1 cellular context compared by ENCODE assay signal in the genomic region with DNA sequence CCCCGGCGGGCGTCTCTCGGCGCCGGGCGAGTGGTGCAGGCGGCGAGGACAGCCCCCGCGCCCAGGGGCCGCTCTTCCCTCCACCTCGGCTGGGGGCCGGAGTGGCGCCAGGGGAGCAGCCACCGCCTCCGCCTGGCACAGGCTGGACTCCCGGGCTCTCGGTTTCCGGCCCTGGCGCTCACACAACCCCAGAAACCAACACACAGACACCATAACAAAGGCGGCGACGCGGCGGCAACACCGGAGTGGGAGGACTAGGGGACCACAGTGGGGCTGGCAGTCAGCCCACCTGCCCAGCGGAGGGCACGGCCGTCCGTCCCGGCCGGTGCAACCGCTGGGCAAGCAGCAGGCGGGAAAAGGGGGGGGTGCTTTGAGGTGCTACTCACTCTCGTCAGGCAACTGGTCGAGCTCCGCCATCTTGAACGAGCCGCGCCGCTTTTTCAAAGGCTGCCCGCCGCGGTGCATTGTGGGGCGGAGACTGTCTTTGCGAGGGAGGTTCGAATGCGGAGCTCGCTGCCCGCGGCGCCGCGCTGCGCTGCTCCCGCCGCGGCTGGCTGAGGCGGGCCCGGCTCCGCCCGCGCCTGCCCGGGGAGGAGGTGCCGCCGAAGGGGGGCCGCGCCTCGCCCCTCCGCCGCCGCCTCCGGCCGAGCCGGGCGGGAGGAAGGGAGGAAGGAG.
TF ChIP-seq lines count a peak whose summit lies in the region.

A gene with protein sequence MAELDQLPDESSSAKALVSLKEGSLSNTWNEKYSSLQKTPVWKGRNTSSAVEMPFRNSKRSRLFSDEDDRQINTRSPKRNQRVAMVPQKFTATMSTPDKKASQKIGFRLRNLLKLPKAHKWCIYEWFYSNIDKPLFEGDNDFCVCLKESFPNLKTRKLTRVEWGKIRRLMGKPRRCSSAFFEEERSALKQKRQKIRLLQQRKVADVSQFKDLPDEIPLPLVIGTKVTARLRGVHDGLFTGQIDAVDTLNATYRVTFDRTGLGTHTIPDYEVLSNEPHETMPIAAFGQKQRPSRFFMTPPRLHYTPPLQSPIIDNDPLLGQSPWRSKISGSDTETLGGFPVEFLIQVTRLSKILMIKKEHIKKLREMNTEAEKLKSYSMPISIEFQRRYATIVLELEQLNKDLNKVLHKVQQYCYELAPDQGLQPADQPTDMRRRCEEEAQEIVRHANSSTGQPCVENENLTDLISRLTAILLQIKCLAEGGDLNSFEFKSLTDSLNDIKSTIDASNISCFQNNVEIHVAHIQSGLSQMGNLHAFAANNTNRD (minus strand): TSS at position 442 of the 675 bp plus-strand sequence. CDS start 25 bp downstream, at position 417.

TF ChIP-seq in HepG2, 621 proteins besides CTCF, POLR2A, EP300 and RAD21 (continued from another document and continues in another):
- TF ChIP-seq, protein P1, sequence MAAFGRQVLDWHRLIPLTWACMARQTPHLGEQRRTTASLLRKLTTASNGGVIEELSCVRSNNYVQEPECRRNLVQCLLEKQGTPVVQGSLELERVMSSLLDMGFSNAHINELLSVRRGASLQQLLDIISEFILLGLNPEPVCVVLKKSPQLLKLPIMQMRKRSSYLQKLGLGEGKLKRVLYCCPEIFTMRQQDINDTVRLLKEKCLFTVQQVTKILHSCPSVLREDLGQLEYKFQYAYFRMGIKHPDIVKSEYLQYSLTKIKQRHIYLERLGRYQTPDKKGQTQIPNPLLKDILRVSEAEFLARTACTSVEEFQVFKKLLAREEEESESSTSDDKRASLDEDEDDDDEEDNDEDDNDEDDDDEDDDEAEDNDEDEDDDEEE (CRISPR knock-in tag; IDR thresholded peaks at IDR 0.05), result no peak
- TF ChIP-seq ZSCAN21 (CRISPR knock-in tag; IDR thresholded peaks at IDR 0.05; ENCODE audit: borderline replicate concordance) (peak; percentile 98), AGO2 (optimal IDR thresholded peaks at IDR 0.05; ENCODE audit: low read depth, low read length) (peak; percentile 47), SIX4 (CRISPR knock-in tag; IDR thresholded peaks at IDR 0.05) (no peak), ZNF331 (CRISPR knock-in tag; IDR thresholded peaks at IDR 0.05) (0 out of 2 replicates have a peak, but pooled peaks have one; percentile 32), NFRKB (IDR thresholded peaks at IDR 0.05) (no peak), FOSL1 (CRISPR knock-in tag; IDR thresholded peaks at IDR 0.05; ENCODE audit: borderline replicate concordance) (no peak), ZNF121 (CRISPR knock-in tag; IDR thresholded peaks at IDR 0.05) (0 out of 2 replicates have a peak, but pooled peaks have one; percentile 6), SPEN (CRISPR knock-in tag; IDR thresholded peaks at IDR 0.05; ENCODE audit: low read depth) (peak; percentile 52), KAT8 (CRISPR knock-in tag; IDR thresholded peaks at IDR 0.05) (peak; percentile 38; the same call in 1 of the 2 replicates), ZNF724P (CRISPR knock-in tag; IDR thresholded peaks at IDR 0.05; ENCODE audit: borderline replicate concordance) (peak; percentile 99), TGIF2 (CRISPR knock-in tag; IDR thresholded peaks at IDR 0.05) (0 out of 2 replicates have a peak, but pooled peaks have one; percentile 28), NR2C2 (CRISPR knock-in tag; IDR thresholded peaks at IDR 0.05; ENCODE audit: borderline replicate concordance) (peak; percentile 51; the same call in 1 of the 2 replicates), ZNF598 (CRISPR knock-in tag; IDR thresholded peaks at IDR 0.05; ENCODE audit: borderline replicate concordance) (no peak), NFKB2 (CRISPR knock-in tag; IDR thresholded peaks at IDR 0.05; ENCODE audit: borderline replicate concordance) (peak; percentile 46; the same call in 1 of the 2 replicates), FOXK2 (IDR thresholded peaks at IDR 0.05) (no peak), ZKSCAN5 (CRISPR knock-in tag; IDR thresholded peaks at IDR 0.05) (no peak), TOE1 (CRISPR knock-in tag; IDR thresholded peaks at IDR 0.05) (no peak; the same call in 1 of the 2 replicates), PHF8 (CRISPR knock-in tag; IDR thresholded peaks at IDR 0.05) (peak; percentile 85), ZNF431 (CRISPR knock-in tag; IDR thresholded peaks at IDR 0.05; ENCODE audit: borderline replicate concordance, low read depth) (peak; percentile 63; the same call in 1 of the 2 replicates), ZNF496 (CRISPR knock-in tag; IDR thresholded peaks at IDR 0.05; ENCODE audit: insufficient replicate concordance) (peak; percentile 22), KDM5A (IDR thresholded peaks at IDR 0.05; ENCODE audit: borderline replicate concordance, low read length) (peak; percentile 71; the same call in 1 of the 2 replicates), AHR (CRISPR knock-in tag; IDR thresholded peaks at IDR 0.05) (no peak), GTF2F1 (IDR thresholded peaks at IDR 0.05; ENCODE audit: low read length) (no peak), ARHGAP35 (CRISPR knock-in tag; IDR thresholded peaks at IDR 0.05; ENCODE audit: borderline replicate concordance) (no peak), ZNF776 (CRISPR knock-in tag; IDR thresholded peaks at IDR 0.05) (peak; percentile 26; the same call in 1 of the 2 replicates), ZNF441 (CRISPR knock-in tag; IDR thresholded peaks at IDR 0.05; ENCODE audit: borderline replicate concordance) (no peak), EZH2 (conservative IDR thresholded peaks at IDR 0.05; ENCODE audit: low read depth, low read length) (no peak), ZBTB21 (CRISPR knock-in tag; IDR thresholded peaks at IDR 0.05) (no peak), ZNF747 (CRISPR knock-in tag; IDR thresholded peaks at IDR 0.05; ENCODE audit: borderline replicate concordance) (no peak)
- TF ChIP-seq, protein P2, sequence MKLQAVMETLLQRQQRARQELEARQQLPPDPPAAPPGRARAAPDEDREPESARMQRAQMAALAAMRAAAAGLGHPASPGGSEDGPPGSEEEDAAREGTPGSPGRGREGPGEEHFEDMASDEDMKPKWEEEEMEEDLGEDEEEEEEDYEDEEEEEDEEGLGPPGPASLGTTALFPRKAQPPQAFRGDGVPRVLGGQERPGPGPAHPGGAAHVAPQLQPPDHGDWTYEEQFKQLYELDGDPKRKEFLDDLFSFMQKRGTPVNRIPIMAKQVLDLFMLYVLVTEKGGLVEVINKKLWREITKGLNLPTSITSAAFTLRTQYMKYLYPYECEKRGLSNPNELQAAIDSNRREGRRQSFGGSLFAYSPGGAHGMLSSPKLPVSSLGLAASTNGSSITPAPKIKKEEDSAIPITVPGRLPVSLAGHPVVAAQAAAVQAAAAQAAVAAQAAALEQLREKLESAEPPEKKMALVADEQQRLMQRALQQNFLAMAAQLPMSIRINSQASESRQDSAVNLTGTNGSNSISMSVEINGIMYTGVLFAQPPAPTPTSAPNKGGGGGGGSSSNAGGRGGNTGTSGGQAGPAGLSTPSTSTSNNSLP (IDR thresholded peaks at IDR 0.05; ENCODE audit: low read depth, low read length), result no peak
- TF ChIP-seq, protein P3, sequence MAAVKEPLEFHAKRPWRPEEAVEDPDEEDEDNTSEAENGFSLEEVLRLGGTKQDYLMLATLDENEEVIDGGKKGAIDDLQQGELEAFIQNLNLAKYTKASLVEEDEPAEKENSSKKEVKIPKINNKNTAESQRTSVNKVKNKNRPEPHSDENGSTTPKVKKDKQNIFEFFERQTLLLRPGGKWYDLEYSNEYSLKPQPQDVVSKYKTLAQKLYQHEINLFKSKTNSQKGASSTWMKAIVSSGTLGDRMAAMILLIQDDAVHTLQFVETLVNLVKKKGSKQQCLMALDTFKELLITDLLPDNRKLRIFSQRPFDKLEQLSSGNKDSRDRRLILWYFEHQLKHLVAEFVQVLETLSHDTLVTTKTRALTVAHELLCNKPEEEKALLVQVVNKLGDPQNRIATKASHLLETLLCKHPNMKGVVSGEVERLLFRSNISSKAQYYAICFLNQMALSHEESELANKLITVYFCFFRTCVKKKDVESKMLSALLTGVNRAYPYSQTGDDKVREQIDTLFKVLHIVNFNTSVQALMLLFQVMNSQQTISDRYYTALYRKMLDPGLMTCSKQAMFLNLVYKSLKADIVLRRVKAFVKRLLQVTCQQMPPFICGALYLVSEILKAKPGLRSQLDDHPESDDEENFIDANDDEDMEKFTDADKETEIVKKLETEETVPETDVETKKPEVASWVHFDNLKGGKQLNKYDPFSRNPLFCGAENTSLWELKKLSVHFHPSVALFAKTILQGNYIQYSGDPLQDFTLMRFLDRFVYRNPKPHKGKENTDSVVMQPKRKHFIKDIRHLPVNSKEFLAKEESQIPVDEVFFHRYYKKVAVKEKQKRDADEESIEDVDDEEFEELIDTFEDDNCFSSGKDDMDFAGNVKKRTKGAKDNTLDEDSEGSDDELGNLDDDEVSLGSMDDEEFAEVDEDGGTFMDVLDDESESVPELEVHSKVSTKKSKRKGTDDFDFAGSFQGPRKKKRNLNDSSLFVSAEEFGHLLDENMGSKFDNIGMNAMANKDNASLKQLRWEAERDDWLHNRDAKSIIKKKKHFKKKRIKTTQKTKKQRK (IDR thresholded peaks at IDR 0.05; ENCODE audit: low read length), result no peak
- TF ChIP-seq, protein P4, sequence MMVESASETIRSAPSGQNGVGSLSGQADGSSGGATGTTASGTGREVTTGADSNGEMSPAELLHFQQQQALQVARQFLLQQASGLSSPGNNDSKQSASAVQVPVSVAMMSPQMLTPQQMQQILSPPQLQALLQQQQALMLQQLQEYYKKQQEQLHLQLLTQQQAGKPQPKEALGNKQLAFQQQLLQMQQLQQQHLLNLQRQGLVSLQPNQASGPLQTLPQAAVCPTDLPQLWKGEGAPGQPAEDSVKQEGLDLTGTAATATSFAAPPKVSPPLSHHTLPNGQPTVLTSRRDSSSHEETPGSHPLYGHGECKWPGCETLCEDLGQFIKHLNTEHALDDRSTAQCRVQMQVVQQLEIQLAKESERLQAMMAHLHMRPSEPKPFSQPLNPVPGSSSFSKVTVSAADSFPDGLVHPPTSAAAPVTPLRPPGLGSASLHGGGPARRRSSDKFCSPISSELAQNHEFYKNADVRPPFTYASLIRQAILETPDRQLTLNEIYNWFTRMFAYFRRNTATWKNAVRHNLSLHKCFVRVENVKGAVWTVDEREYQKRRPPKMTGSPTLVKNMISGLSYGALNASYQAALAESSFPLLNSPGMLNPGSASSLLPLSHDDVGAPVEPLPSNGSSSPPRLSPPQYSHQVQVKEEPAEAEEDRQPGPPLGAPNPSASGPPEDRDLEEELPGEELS (CRISPR knock-in tag; IDR thresholded peaks at IDR 0.05), result no peak
- TF ChIP-seq, protein P5, sequence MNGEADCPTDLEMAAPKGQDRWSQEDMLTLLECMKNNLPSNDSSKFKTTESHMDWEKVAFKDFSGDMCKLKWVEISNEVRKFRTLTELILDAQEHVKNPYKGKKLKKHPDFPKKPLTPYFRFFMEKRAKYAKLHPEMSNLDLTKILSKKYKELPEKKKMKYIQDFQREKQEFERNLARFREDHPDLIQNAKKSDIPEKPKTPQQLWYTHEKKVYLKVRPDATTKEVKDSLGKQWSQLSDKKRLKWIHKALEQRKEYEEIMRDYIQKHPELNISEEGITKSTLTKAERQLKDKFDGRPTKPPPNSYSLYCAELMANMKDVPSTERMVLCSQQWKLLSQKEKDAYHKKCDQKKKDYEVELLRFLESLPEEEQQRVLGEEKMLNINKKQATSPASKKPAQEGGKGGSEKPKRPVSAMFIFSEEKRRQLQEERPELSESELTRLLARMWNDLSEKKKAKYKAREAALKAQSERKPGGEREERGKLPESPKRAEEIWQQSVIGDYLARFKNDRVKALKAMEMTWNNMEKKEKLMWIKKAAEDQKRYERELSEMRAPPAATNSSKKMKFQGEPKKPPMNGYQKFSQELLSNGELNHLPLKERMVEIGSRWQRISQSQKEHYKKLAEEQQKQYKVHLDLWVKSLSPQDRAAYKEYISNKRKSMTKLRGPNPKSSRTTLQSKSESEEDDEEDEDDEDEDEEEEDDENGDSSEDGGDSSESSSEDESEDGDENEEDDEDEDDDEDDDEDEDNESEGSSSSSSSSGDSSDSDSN (CRISPR knock-in tag; IDR thresholded peaks at IDR 0.05), result no peak
- TF ChIP-seq, protein P6, sequence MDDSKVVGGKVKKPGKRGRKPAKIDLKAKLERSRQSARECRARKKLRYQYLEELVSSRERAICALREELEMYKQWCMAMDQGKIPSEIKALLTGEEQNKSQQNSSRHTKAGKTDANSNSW (CRISPR knock-in tag; IDR thresholded peaks at IDR 0.05; ENCODE audit: borderline replicate concordance), result no peak
- TF ChIP-seq, protein P7, sequence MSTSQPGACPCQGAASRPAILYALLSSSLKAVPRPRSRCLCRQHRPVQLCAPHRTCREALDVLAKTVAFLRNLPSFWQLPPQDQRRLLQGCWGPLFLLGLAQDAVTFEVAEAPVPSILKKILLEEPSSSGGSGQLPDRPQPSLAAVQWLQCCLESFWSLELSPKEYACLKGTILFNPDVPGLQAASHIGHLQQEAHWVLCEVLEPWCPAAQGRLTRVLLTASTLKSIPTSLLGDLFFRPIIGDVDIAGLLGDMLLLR (CRISPR knock-in tag; IDR thresholded peaks at IDR 0.05), result 0 out of 2 replicates have a peak, but pooled peaks have one; percentile 23
- TF ChIP-seq, protein P8, sequence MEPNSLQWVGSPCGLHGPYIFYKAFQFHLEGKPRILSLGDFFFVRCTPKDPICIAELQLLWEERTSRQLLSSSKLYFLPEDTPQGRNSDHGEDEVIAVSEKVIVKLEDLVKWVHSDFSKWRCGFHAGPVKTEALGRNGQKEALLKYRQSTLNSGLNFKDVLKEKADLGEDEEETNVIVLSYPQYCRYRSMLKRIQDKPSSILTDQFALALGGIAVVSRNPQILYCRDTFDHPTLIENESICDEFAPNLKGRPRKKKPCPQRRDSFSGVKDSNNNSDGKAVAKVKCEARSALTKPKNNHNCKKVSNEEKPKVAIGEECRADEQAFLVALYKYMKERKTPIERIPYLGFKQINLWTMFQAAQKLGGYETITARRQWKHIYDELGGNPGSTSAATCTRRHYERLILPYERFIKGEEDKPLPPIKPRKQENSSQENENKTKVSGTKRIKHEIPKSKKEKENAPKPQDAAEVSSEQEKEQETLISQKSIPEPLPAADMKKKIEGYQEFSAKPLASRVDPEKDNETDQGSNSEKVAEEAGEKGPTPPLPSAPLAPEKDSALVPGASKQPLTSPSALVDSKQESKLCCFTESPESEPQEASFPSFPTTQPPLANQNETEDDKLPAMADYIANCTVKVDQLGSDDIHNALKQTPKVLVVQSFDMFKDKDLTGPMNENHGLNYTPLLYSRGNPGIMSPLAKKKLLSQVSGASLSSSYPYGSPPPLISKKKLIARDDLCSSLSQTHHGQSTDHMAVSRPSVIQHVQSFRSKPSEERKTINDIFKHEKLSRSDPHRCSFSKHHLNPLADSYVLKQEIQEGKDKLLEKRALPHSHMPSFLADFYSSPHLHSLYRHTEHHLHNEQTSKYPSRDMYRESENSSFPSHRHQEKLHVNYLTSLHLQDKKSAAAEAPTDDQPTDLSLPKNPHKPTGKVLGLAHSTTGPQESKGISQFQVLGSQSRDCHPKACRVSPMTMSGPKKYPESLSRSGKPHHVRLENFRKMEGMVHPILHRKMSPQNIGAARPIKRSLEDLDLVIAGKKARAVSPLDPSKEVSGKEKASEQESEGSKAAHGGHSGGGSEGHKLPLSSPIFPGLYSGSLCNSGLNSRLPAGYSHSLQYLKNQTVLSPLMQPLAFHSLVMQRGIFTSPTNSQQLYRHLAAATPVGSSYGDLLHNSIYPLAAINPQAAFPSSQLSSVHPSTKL (CRISPR knock-in tag; IDR thresholded peaks at IDR 0.05), result no peak; the same call in 1 of the 2 replicates
- TF ChIP-seq, protein P9, sequence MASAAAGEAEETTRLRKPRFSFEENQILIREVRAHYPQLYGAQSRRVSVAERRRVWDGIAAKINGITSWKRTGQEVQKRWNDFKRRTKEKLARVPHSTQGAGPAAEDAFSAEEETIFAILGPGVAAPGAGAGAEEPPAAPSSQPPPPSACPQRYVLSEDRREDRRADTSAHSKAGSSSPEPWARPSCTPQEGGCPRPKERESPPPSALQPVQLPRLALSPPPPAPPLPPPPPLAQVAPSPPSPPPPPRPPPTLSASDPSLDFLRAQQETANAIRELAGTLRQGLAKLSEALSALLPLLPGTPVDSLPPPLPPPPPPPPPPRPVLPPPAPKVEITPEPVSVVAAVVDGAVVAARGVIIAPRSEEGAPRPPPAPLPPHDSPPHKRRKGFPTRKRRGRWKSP (CRISPR knock-in tag; IDR thresholded peaks at IDR 0.05), result peak; percentile 66; the same call in 1 of the 2 replicates
